Comparison of ENCODE assay signal across 8 cellular contexts in genomic region chr11:62171261-62171723, GRCh38. TPM values are rescaled to one million over a fixed set of nuclear protein-coding genes. Genes with fewer than 3 reads are reported as not detected.
DNase-seq lines count a peak whose midpoint lies in the region; ATAC-seq and TF ChIP-seq lines count a peak whose summit lies in the region.

No MANE protein-coding gene starts in this region.

- peaks cover 14% of the 10 kb centered on the region for H3K27me3 Mint-ChIP-seq in activated naive CD4-positive, alpha-beta T cell treated with anti-CD3 and anti-CD28 coated beads for 36 hours (ENCODE audit: low read depth)

- intact Hi-C loops in activated naive CD4-positive, alpha-beta T cell treated with anti-CD3 and anti-CD28 coated beads for 36 hours (cut with micrococcal nuclease), result loop anchor here (1.0 kb wide), 4 partner anchors 37 to 207 kb away; partner anchors contain the start of gene SCGB2A1
- intact Hi-C loops in upper lobe of right lung (cut with DNase I), result no loop called here

- H3K4me3 Mint-ChIP-seq in activated naive CD4-positive, alpha-beta T cell treated with anti-CD3 and anti-CD28 coated beads for 36 hours, result no peak overlapping the region

- CTCF ChIA-PET in activated naive CD4-positive, alpha-beta T cell treated with anti-CD3 and anti-CD28 coated beads for 36 hours (lab: Charles Lee), result interaction anchor here (0.5 to 2.3 kb wide), 19 partner anchors 10 to 962 kb away, joined by 3 to 14 read pairs (median 3); partner anchors contain the start of gene INCENP

- H3K36me3 ChIP-seq in upper lobe of right lung, result no peaks in the 10 kb centered on the region

- H3K36me3 Mint-ChIP-seq in activated naive CD4-positive, alpha-beta T cell treated with anti-CD3 and anti-CD28 coated beads for 36 hours (ENCODE audit: low read depth), result no peaks in the 10 kb centered on the region

- no peak overlapping the region for H3K4me3 ChIP-seq in upper lobe of right lung

- H3K4me1 ChIP-seq in upper lobe of right lung, result no peaks in the 10 kb centered on the region

- no peak overlapping the region for H3K27ac Mint-ChIP-seq in activated naive CD4-positive, alpha-beta T cell treated with anti-CD3 and anti-CD28 coated beads for 36 hours

- H3K4me1 Mint-ChIP-seq in activated naive CD4-positive, alpha-beta T cell treated with anti-CD3 and anti-CD28 coated beads for 36 hours (ENCODE audit: low read depth), result peaks cover 4% of the 10 kb centered on the region

- no peaks in the 10 kb centered on the region for H3K9me3 Mint-ChIP-seq in activated naive CD4-positive, alpha-beta T cell treated with anti-CD3 and anti-CD28 coated beads for 36 hours

- H3K9me3 ChIP-seq in upper lobe of right lung, result no peaks in the 10 kb centered on the region

- TF ChIP-seq CTCF in upper lobe of right lung (IDR thresholded peaks at IDR 0.05), result peak; percentile 66

- peak; percentile 76 for DNase-seq in EL
- DNase-seq in NCI-H1048 (lab: John Stamatoyannopoulos, UW), result peak; percentile 65
- DNase-seq in SK-N-DZ (ENCODE audit: low spot score), result peak; percentile 83
- DNase-seq in activated naive CD4-positive, alpha-beta T cell treated with anti-CD3 and anti-CD28 coated beads for 36 hours, result peak; percentile 94
- peak; percentile 47 for DNase-seq in germinal center (ENCODE audit: low spot score)
- peak; percentile 89 for DNase-seq in pons (ENCODE audit: low spot score)
- DNase-seq in upper lobe of right lung, result no peak

- H3K27me3 ChIP-seq in upper lobe of right lung, result peaks cover 14% of the 10 kb centered on the region

- no peak overlapping the region for H3K27ac ChIP-seq in upper lobe of right lung

- peak; percentile 90 for ATAC-seq in upper lobe of right lung
- ATAC-seq in GM18502 (IDR thresholded peaks at IDR 0.05; ENCODE audit: poor library complexity, unreplicated experiment), result no peak

RNA-seq across cellular contexts. Expression of gene SCGB1D1, which starts 18.7 kb away (rescaled TPM):
- not detected in 2 replicates for polyA plus RNA-seq in SK-N-DZ (2014; cell fraction: cytosol; rRNA removed)
- polyA plus RNA-seq in SK-N-DZ (2014; cell fraction: nucleus; rRNA removed), result not detected in 2 replicates
- total RNA-seq in activated naive CD4-positive, alpha-beta T cell treated with anti-CD3 and anti-CD28 coated beads for 36 hours, result not detected
- not detected for total RNA-seq in upper lobe of right lung

RNA-seq across cellular contexts. Expression of gene SCGB2A1, which starts 37.2 kb away (rescaled TPM):
- polyA plus RNA-seq in SK-N-DZ (2014; cell fraction: cytosol; rRNA removed), result not detected in 2 replicates
- polyA plus RNA-seq in SK-N-DZ (2014; cell fraction: nucleus; rRNA removed), result not detected in 2 replicates
- not detected for total RNA-seq in activated naive CD4-positive, alpha-beta T cell treated with anti-CD3 and anti-CD28 coated beads for 36 hours
- not detected for total RNA-seq in upper lobe of right lung

RNA-seq across cellular contexts. Expression of gene INCENP, which starts 47.5 kb away (rescaled TPM):
- 69.9 and 74.7 TPM in 2 replicates for polyA plus RNA-seq in SK-N-DZ (2014; cell fraction: cytosol; rRNA removed)
- 102 TPM in 2 replicates for polyA plus RNA-seq in SK-N-DZ (2014; cell fraction: nucleus; rRNA removed)
- total RNA-seq in activated naive CD4-positive, alpha-beta T cell treated with anti-CD3 and anti-CD28 coated beads for 36 hours, result 100 to 1,000 TPM; 156 to 161 TPM
- total RNA-seq in upper lobe of right lung, result 19.5 TPM
